ENCODE assay signal across 9 cellular contexts in genomic region chr14:54125109-54125508, GRCh38.
"Had no signal": no experiment of that assay in that cellular context is flagged by ENCODE, and none has a peak within 500 bp of the region (broad histone marks: within the 10 kb centered on the region; RNA-seq: fewer than 3 reads in every experiment).

No MANE protein-coding gene starts in this region.

- H3K4me1 ChIP-seq: HAP-1 had no signal

- H3K36me3 ChIP-seq: HAP-1 had no signal

- H3K4me3 ChIP-seq: GM23248, GM23338, HAP-1 had no signal

- H3K9me3 ChIP-seq: HAP-1 had no signal

- DNase-seq: GM23248, GOT3, H7, H9, HCEC 1CT, HFFc6 had no signal

- H3K27ac ChIP-seq: GM23248 had no signal

- ATAC-seq: GM23338, HCT116 had no signal
